In genomic region chr2:240437861-240438809, GRCh38 we compare ENCODE assay signal across 8 cellular contexts. TPM values are rescaled to one million over a fixed set of nuclear protein-coding genes. Genes with fewer than 3 reads are reported as not detected.
DNase-seq lines count a peak whose midpoint lies in the region; ATAC-seq and TF ChIP-seq lines count a peak whose summit lies in the region.

No MANE protein-coding gene starts in this region.

- H3K36me3 Mint-ChIP-seq in activated CD4-positive, alpha-beta T cell treated with anti-CD3 and anti-CD28 coated beads, Interleukin-2, amount 10 ng/mL, durations not matched to agents 24 days and 14 days (ENCODE audit: low read depth): no peaks in the 10 kb centered on the region

- TF ChIP-seq CTCF in right lobe of liver (IDR thresholded peaks at IDR 0.05): peak; percentile 92 to 99 (median 96)

- DNase-seq in NCI-H510A treated with DMSO at 0.1 percent for 48 hours (lab: John Stamatoyannopoulos, UW) (peak; percentile 36), NCI-H510A (lab: John Stamatoyannopoulos, UW) (no peak), NCI-H1694 treated with DMSO at 0.1 percent for 48 hours (lab: John Stamatoyannopoulos, UW) (peak; percentile 34), dedifferentiated amniotic fluid mesenchymal stem cell (ENCODE audit: extremely low spot score) (peak; percentile 37), right lobe of liver (peak; percentile 73 to 77 (median 77)), COR-L47 (lab: John Stamatoyannopoulos, UW) (no peak)
- DNase-seq in activated CD4-positive, alpha-beta T cell treated with anti-CD3 and anti-CD28 coated beads, Interleukin-2, amount 10 ng/mL, durations not matched to agents 24 days and 14 days: peak; percentile 92
- peak; percentile 28 to 53 (median 48) for DNase-seq in stimulated activated CD4-positive, alpha-beta T cell treated with anti-CD3 and anti-CD28 coated beads, TNF-alpha, amount 100 ng/mL, for 48 hours (ENCODE audit: low read depth in 3 of 3)

- TF ChIP-seq POLR2A in right lobe of liver (IDR thresholded peaks at IDR 0.05): no peak

- intact Hi-C loops in activated CD4-positive, alpha-beta T cell treated with anti-CD3 and anti-CD28 coated beads, Interleukin-2, amount 10 ng/mL, durations not matched to agents 24 days and 14 days (cut with micrococcal nuclease): loop anchor here (1.0 to 5.0 kb wide), 3 partner anchors 129 to 287 kb away; partner anchors contain the start of gene RNPEPL1
- intact Hi-C loops in right lobe of liver (cut with DNase I): loop anchor here in 1 of 2 donors (2.0 kb wide), 1 partner anchor 205 kb away; no protein-coding TSS in a partner anchor

- no peak overlapping the region for H3K27ac Mint-ChIP-seq in activated CD4-positive, alpha-beta T cell treated with anti-CD3 and anti-CD28 coated beads, Interleukin-2, amount 10 ng/mL, durations not matched to agents 24 days and 14 days

- H3K4me3 ChIP-seq in right lobe of liver: no peak overlapping the region

- peak; percentile 65 to 74 (median 69) for ATAC-seq in right lobe of liver

- H3K27me3 Mint-ChIP-seq in activated CD4-positive, alpha-beta T cell treated with anti-CD3 and anti-CD28 coated beads, Interleukin-2, amount 10 ng/mL, durations not matched to agents 24 days and 14 days: peaks cover 12% of the 10 kb centered on the region

- H3K4me1 ChIP-seq in right lobe of liver: peaks cover 0 to 12% (median 2%) of the 10 kb centered on the region in 4 donors

- H3K27ac ChIP-seq in right lobe of liver: no peak overlapping the region

- no peaks in the 10 kb centered on the region for H3K9me3 ChIP-seq in right lobe of liver

- H3K36me3 ChIP-seq in right lobe of liver: no peaks in the 10 kb centered on the region

- H3K4me3 Mint-ChIP-seq in activated CD4-positive, alpha-beta T cell treated with anti-CD3 and anti-CD28 coated beads, Interleukin-2, amount 10 ng/mL, durations not matched to agents 24 days and 14 days: no peak overlapping the region

- no peaks in the 10 kb centered on the region for H3K9me3 Mint-ChIP-seq in activated CD4-positive, alpha-beta T cell treated with anti-CD3 and anti-CD28 coated beads, Interleukin-2, amount 10 ng/mL, durations not matched to agents 24 days and 14 days

- H3K27me3 ChIP-seq in right lobe of liver: no peaks in the 10 kb centered on the region

- WGBS in right lobe of liver (ENCODE audit: insufficient coverage, low coverage, low lambda C conversion rate, missing lambda C conversion rate): 6% methylated on average over 7 of the region's 24 CpGs

- peaks cover 13% of the 10 kb centered on the region for H3K4me1 Mint-ChIP-seq in activated CD4-positive, alpha-beta T cell treated with anti-CD3 and anti-CD28 coated beads, Interleukin-2, amount 10 ng/mL, durations not matched to agents 24 days and 14 days

RNA-seq across cellular contexts. Expression of gene GPC1, which starts 2.7 kb away (rescaled TPM):
- total RNA-seq in activated CD4-positive, alpha-beta T cell treated with anti-CD3 and anti-CD28 coated beads, Interleukin-2, amount 10 ng/mL, durations not matched to agents 24 days and 14 days: 5.9 and 6.6 TPM in 2 replicates
- 10 to 100 TPM; 20.7 to 44.5 (median 27.8) TPM for total RNA-seq in right lobe of liver

Comparison
In these comparisons a context has a peak if more than half of its experiments do, and no peak if none do; other contexts are left out.
1. DNase-seq: peak in NCI-H510A treated with DMSO at 0.1 percent for 48 hours (single experiment), NCI-H1694 treated with DMSO at 0.1 percent for 48 hours (single experiment), activated CD4-positive, alpha-beta T cell treated with anti-CD3 and anti-CD28 coated beads, Interleukin-2, amount 10 ng/mL, durations not matched to agents 24 days and 14 days (single experiment), dedifferentiated amniotic fluid mesenchymal stem cell (single experiment), right lobe of liver (3 of 3) and stimulated activated CD4-positive, alpha-beta T cell treated with anti-CD3 and anti-CD28 coated beads, TNF-alpha, amount 100 ng/mL, for 48 hours (3 of 3); none in NCI-H510A (single experiment) and COR-L47 (single experiment).